Comparison of ENCODE assay signal across 18 cellular contexts in genomic region chr17:6588165-6588564, GRCh38. TPM values are rescaled to one million over a fixed set of nuclear protein-coding genes. Genes with fewer than 3 reads are reported as not detected.
DNase-seq lines count a peak whose midpoint lies in the region; ATAC-seq and TF ChIP-seq lines count a peak whose summit lies in the region.
"Had no signal": no experiment of that assay in that cellular context is flagged by ENCODE, and none has a peak within 500 bp of the region (broad histone marks: within the 10 kb centered on the region; RNA-seq: fewer than 3 reads in every experiment).

No MANE protein-coding gene starts in this region.

- H2BK120ac ChIP-seq in IMR-90 (ENCODE audit: low read depth, low read length) (no peak overlapping the region), neuronal stem cell (ENCODE audit: low read depth, low read length) (no peak overlapping the region)

- H3K23ac ChIP-seq in IMR-90 (ENCODE audit: low read depth, low read length) (no peak overlapping the region), neuronal stem cell (ENCODE audit: low read depth, low read length, poor library complexity) (no peak overlapping the region)

- H3K4me1 Mint-ChIP-seq in MCF 10A (ENCODE audit: insufficient read depth, unreplicated experiment), result peaks cover 21% of the 10 kb centered on the region
- H3K4me1 Mint-ChIP-seq in dendritic cell treated with granulocyte-macrophage colony-stimulating factor and Interleukin-4, amounts not matched to agents 40 ng/mL and 50 ng/mL, for 4 days (ENCODE audit: low read depth), result peaks cover 29% of the 10 kb centered on the region
- H3K4me1 Mint-ChIP-seq: B cell had no signal

- H4K20me1 ChIP-seq in IMR-90 (ENCODE audit: insufficient read depth, low read length), result peaks cover 4% of the 10 kb centered on the region; the same call in 1 of the 2 replicates
- H4K20me1 ChIP-seq: BLaER1 treated with 17β-estradiol and CSF1 and Interleukin-3, amounts not matched to agents 10 nM and 100 nM had no signal

- H2AK5ac ChIP-seq in IMR-90 (ENCODE audit: low read depth, low read length), result no peak overlapping the region
- no peak overlapping the region for H2AK5ac ChIP-seq in neuronal stem cell (ENCODE audit: low read depth, low read length)

- CTCF ChIA-PET in MCF 10A (lab: Yijun Ruan, JAX), result interaction anchor here (1.6 kb wide), 1 partner anchor 10 kb away, joined by 4 read pairs; no protein-coding TSS in a partner anchor
- CTCF ChIA-PET in IMR-90 (lab: Yijun Ruan, JAX), result interaction anchor here (0.9 kb wide), 1 partner anchor 115 kb away, joined by 3 read pairs; no protein-coding TSS in a partner anchor

- H3K56ac ChIP-seq in IMR-90 (ENCODE audit: extremely low read depth, insufficient read depth, low read length), result no peak overlapping the region

- TF ChIP-seq CTCF in MCF 10A (IDR thresholded peaks at IDR 0.05; ENCODE audit: unreplicated experiment), result no peak
- no peak for TF ChIP-seq CTCF in breast epithelium (IDR thresholded peaks at IDR 0.05)
- no peak for TF ChIP-seq CTCF in IMR-90 (conservative IDR thresholded peaks at IDR 0.05; ENCODE audit: low read depth, low read length)

- H3K27ac ChIP-seq in breast epithelium (no peak overlapping the region), IMR-90 (ENCODE audit: insufficient read depth, low read length) (no peak overlapping the region), neuronal stem cell (replicated peaks; ENCODE audit: low read length) (no peak overlapping the region)
- H3K27ac ChIP-seq: 22Rv1; BLaER1 treated with 17β-estradiol and CSF1 and Interleukin-3, amounts not matched to agents 10 nM and 100 nM; C4-2B had no signal

- H3K4me2 ChIP-seq in IMR-90 (ENCODE audit: low read depth, low read length) (no peak overlapping the region), neuronal stem cell (ENCODE audit: insufficient read depth, low read length, poor library complexity, severe bottlenecking) (no peak overlapping the region)
- H3K4me2 ChIP-seq: A549; BLaER1 treated with 17β-estradiol and CSF1 and Interleukin-3, amounts not matched to agents 10 nM and 100 nM had no signal

- H3K36me3 ChIP-seq in breast epithelium (peaks cover 10% of the 10 kb centered on the region), IMR-90 (ENCODE audit: control insufficient read depth, insufficient read depth, low read length) (peaks cover 39% of the 10 kb centered on the region), neuronal stem cell (replicated peaks in 1 of 2; ENCODE audit: control insufficient read depth in 2 of 2, insufficient read depth in 2 of 2, low read length in 2 of 2) (peaks cover 42 to 100% of the 10 kb centered on the region in 2 donors)

- peak overlapping the region; percentile 37 for H3K27ac Mint-ChIP-seq in MCF 10A (ENCODE audit: low read depth, unreplicated experiment)
- H3K27ac Mint-ChIP-seq in dendritic cell treated with granulocyte-macrophage colony-stimulating factor and Interleukin-4, amounts not matched to agents 40 ng/mL and 50 ng/mL, for 4 days, result peak overlapping the region; percentile 29
- H3K27ac Mint-ChIP-seq: B cell; CD4-positive, alpha-beta T cell; CD8-positive, alpha-beta T cell had no signal

- no peak overlapping the region for H2AK9ac ChIP-seq in IMR-90 (replicated peaks; ENCODE audit: low read depth, low read length, poor library complexity)

- BruUV-seq in MCF 10A (replicated peaks; lab: Mats Ljungman, UMichigan) (no TSS peak), IMR-90 (replicated peaks; lab: Mats Ljungman, UMichigan) (no TSS peak)

- no peak overlapping the region for H2BK12ac ChIP-seq in neuronal stem cell (ENCODE audit: low read length)

- H3K4me1 ChIP-seq in breast epithelium (no peaks in the 10 kb centered on the region), IMR-90 (ENCODE audit: control insufficient read depth, insufficient read depth, low read length) (peaks cover 6% of the 10 kb centered on the region), neuronal stem cell (ENCODE audit: control insufficient read depth in 2 of 2, insufficient read depth in 1 of 2, low read depth in 1 of 2, low read length in 2 of 2) (no peaks in the 10 kb centered on the region)
- H3K4me1 ChIP-seq: BLaER1 treated with 17β-estradiol and CSF1 and Interleukin-3, amounts not matched to agents 10 nM and 100 nM had no signal

- peaks cover 6% of the 10 kb centered on the region for H3K9me1 ChIP-seq in IMR-90 (ENCODE audit: insufficient read depth, low read length)

- dilution Hi-C loops in IMR-90 (cut with HindIII; ENCODE audit: low sequenced_read_pairs, unreplicated experiment), result no loop called here

- H2BK15ac ChIP-seq in IMR-90 (ENCODE audit: low read depth, low read length), result no peak overlapping the region
- no peak overlapping the region for H2BK15ac ChIP-seq in neuronal stem cell (ENCODE audit: low read length)

- H3K18ac ChIP-seq in IMR-90 (ENCODE audit: low read depth, low read length), result no peak overlapping the region
- H3K18ac ChIP-seq in neuronal stem cell (ENCODE audit: low read length), result no peak overlapping the region

- H3K9ac ChIP-seq in IMR-90 (ENCODE audit: low read depth, low read length) (no peak overlapping the region), neuronal stem cell (ENCODE audit: low read depth, low read length, poor library complexity) (no peak overlapping the region)
- H3K9ac ChIP-seq: BLaER1 treated with 17β-estradiol and CSF1 and Interleukin-3, amounts not matched to agents 10 nM and 100 nM had no signal

- peaks cover 22% of the 10 kb centered on the region for H3K9me3 Mint-ChIP-seq in MCF 10A (ENCODE audit: unreplicated experiment)
- peaks cover 33% of the 10 kb centered on the region for H3K9me3 Mint-ChIP-seq in dendritic cell treated with granulocyte-macrophage colony-stimulating factor and Interleukin-4, amounts not matched to agents 40 ng/mL and 50 ng/mL, for 4 days
- H3K9me3 Mint-ChIP-seq: CD4-positive, alpha-beta T cell had no signal

- H3K9me3 ChIP-seq in breast epithelium (no peaks in the 10 kb centered on the region), IMR-90 (ENCODE audit: control insufficient read depth, insufficient read depth, low read length) (peaks cover 3% of the 10 kb centered on the region), neuronal stem cell (replicated peaks in 1 of 2; ENCODE audit: control insufficient read depth in 2 of 2, insufficient read depth in 1 of 2, low read depth in 1 of 2, low read length in 2 of 2) (peaks cover 5 to 36% of the 10 kb centered on the region in 2 donors)
- H3K9me3 ChIP-seq: Caco-2 had no signal

- H3K27me3 Mint-ChIP-seq in MCF 10A (ENCODE audit: insufficient read depth, unreplicated experiment), result no peaks in the 10 kb centered on the region
- no peaks in the 10 kb centered on the region for H3K27me3 Mint-ChIP-seq in dendritic cell treated with granulocyte-macrophage colony-stimulating factor and Interleukin-4, amounts not matched to agents 40 ng/mL and 50 ng/mL, for 4 days
- H3K27me3 Mint-ChIP-seq: B cell; CD4-positive, alpha-beta T cell had no signal

- TF ChIP-seq RAD21 in IMR-90 (IDR thresholded peaks at IDR 0.05; ENCODE audit: low read length), result no peak

- no peak overlapping the region for H3K14ac ChIP-seq in IMR-90 (replicated peaks; ENCODE audit: low read depth, low read length)
- H3K14ac ChIP-seq in neuronal stem cell (ENCODE audit: low read length), result no peak overlapping the region

- TF ChIP-seq POLR2A in breast epithelium (IDR thresholded peaks at IDR 0.05) (no peak), IMR-90 (IDR thresholded peaks at IDR 0.05; ENCODE audit: low read depth, low read length) (no peak)

- H3K36me3 Mint-ChIP-seq in MCF 10A (ENCODE audit: insufficient read depth, unreplicated experiment), result peaks cover 86% of the 10 kb centered on the region
- H3K36me3 Mint-ChIP-seq in dendritic cell treated with granulocyte-macrophage colony-stimulating factor and Interleukin-4, amounts not matched to agents 40 ng/mL and 50 ng/mL, for 4 days (ENCODE audit: low read depth), result peaks cover 97% of the 10 kb centered on the region

- H2AFZ ChIP-seq in IMR-90 (replicated peaks; ENCODE audit: low read length, poor library complexity) (no peak overlapping the region), neuronal stem cell (ENCODE audit: low read length) (no peak overlapping the region)

- in situ Hi-C loops in IMR-90 (cut with MboI; ENCODE audit: low sequenced_read_pairs), result no loop called here

- H3K4ac ChIP-seq in IMR-90 (ENCODE audit: low read depth, low read length) (no peak overlapping the region), neuronal stem cell (ENCODE audit: low read length) (no peak overlapping the region)

- H3K4me3 ChIP-seq in breast epithelium (no peak overlapping the region), IMR-90 (ENCODE audit: insufficient read depth, low read depth, low read length) (no peak overlapping the region), neuronal stem cell (ENCODE audit: low read length in 2 of 2) (no peak overlapping the region)
- H3K4me3 ChIP-seq: A549; BLaER1 treated with 17β-estradiol and CSF1 and Interleukin-3, amounts not matched to agents 10 nM and 100 nM had no signal

- intact Hi-C loops in MCF 10A (cut with micrococcal nuclease) (no loop called here), breast epithelium (cut with DNase I; ENCODE audit: low total_unique reads) (loop anchor here (2.0 kb wide), 1 partner anchor 55 kb away; no protein-coding TSS in a partner anchor), IMR-90 (cut with micrococcal nuclease) (no loop called here)
- intact Hi-C loops in dendritic cell treated with granulocyte-macrophage colony-stimulating factor and Interleukin-4, amounts not matched to agents 40 ng/mL and 50 ng/mL, for 4 days (cut with micrococcal nuclease), result no loop called here

- H4K91ac ChIP-seq in IMR-90 (ENCODE audit: insufficient read depth, low read depth, low read length), result no peak overlapping the region
- no peak overlapping the region for H4K91ac ChIP-seq in neuronal stem cell (ENCODE audit: low read depth, low read length, poor library complexity)

- no peak overlapping the region for H4K5ac ChIP-seq in IMR-90 (ENCODE audit: low read depth, low read length)

- H3K79me1 ChIP-seq in IMR-90 (ENCODE audit: low read depth in 1 of 2, low read length in 2 of 2) (peaks cover 12 to 14% of the 10 kb centered on the region in 2 experiments), neuronal stem cell (ENCODE audit: low read depth, low read length) (no peaks in the 10 kb centered on the region)

- no peak overlapping the region for H2BK20ac ChIP-seq in IMR-90 (ENCODE audit: low read depth, low read length)

- POLR2A ChIA-PET in MCF 10A (lab: Yijun Ruan, JAX), result interaction anchor here (0.6 to 4.7 kb wide), 5 partner anchors 10 to 55 kb away, joined by 3 to 38 read pairs (median 4); no protein-coding TSS in a partner anchor
- POLR2A ChIA-PET in IMR-90 (lab: Charles Lee; ENCODE audit: unreplicated experiment), result no interaction called here

- DNase-seq in MCF 10A (ENCODE audit: unreplicated experiment) (no peak), breast epithelium (ENCODE audit: low spot score in 2 of 2) (no peak), IMR-90 (no peak), neuronal stem cell (ENCODE audit: low spot score) (no peak)
- DNase-seq: AML-193; Caco-2; Calu3; CD4-positive, alpha-beta T cell; CD8-positive, alpha-beta T cell; DMS79 treated with DMSO at 0.1 percent for 48 hours; GF-D8 had no signal

- H4K8ac ChIP-seq in IMR-90 (ENCODE audit: low read depth in 2 of 2, low read length in 2 of 2) (no peak overlapping the region), neuronal stem cell (ENCODE audit: low read depth, low read length) (no peak overlapping the region)

- WGBS in IMR-90 (ENCODE audit: extremely low coverage in 2 of 2, insufficient read length in 1 of 2), 2 experiments, result no CpG with 5 or more reads among the region's 5 CpGs
- WGBS in neuronal stem cell (ENCODE audit: extremely low coverage in 2 of 2, insufficient read length in 2 of 2, insufficient replicate concordance in 1 of 2), 2 donors, result no CpG with 5 or more reads among the region's 5 CpGs

- no peak for ATAC-seq in IMR-90 (ENCODE audit: low read depth)
- no peak for ATAC-seq in HG02588 (IDR thresholded peaks at IDR 0.05; ENCODE audit: unreplicated experiment)
- ATAC-seq: A549; CD8-positive, alpha-beta T cell had no signal

- H3K27me3 ChIP-seq in breast epithelium, result no peaks in the 10 kb centered on the region
- no peaks in the 10 kb centered on the region for H3K27me3 ChIP-seq in IMR-90 (ENCODE audit: control insufficient read depth, insufficient read depth, low read length)
- H3K27me3 ChIP-seq in neuronal stem cell (ENCODE audit: control insufficient read depth in 3 of 3, insufficient read depth in 3 of 3, low read depth in 1 of 3, low read length in 3 of 3), result no peaks in the 10 kb centered on the region
- H3K27me3 ChIP-seq: BLaER1 treated with 17β-estradiol and CSF1 and Interleukin-3, amounts not matched to agents 10 nM and 100 nM had no signal

- H2BK5ac ChIP-seq in IMR-90 (ENCODE audit: low read depth, low read length, poor library complexity, severe bottlenecking) (peak overlapping the region; percentile 22), neuronal stem cell (ENCODE audit: low read length) (no peak overlapping the region)

- no peak overlapping the region for H3K4me3 Mint-ChIP-seq in MCF 10A (ENCODE audit: unreplicated experiment)
- no peak overlapping the region for H3K4me3 Mint-ChIP-seq in dendritic cell treated with granulocyte-macrophage colony-stimulating factor and Interleukin-4, amounts not matched to agents 40 ng/mL and 50 ng/mL, for 4 days
- H3K4me3 Mint-ChIP-seq: B cell; CD4-positive, alpha-beta T cell; CD8-positive, alpha-beta T cell had no signal

RNA-seq across cellular contexts. Expression of gene PITPNM3, which starts 31.8 kb away (rescaled TPM):
- 22.8 and 30.6 TPM in 2 replicates for total RNA-seq in MCF 10A (2022)
- 1 to 10 TPM; 1.6 to 1.8 (median 1.6) TPM for total RNA-seq in breast epithelium
- 0.54 and 0.56 TPM in 2 replicates for total RNA-seq in IMR-90 (2012; rRNA removed)
- polyA plus RNA-seq in IMR-90 (2012; rRNA removed), result 1.7 and 2.0 TPM in 2 replicates
- polyA plus RNA-seq in IMR-90 (2012; cell fraction: cytosol; rRNA removed), result 0.64 and 1.1 TPM in 2 replicates
- 2.9 and 5.2 TPM in 2 replicates for polyA plus RNA-seq in IMR-90 (2012; cell fraction: nucleus; rRNA removed; ENCODE audit: low replicate concordance)
- 2.0 TPM for polyA plus RNA-seq in neuronal stem cell (2013, experiment 1 of 2)
- 2.0 TPM for polyA plus RNA-seq in neuronal stem cell (2013, experiment 2 of 2)

RNA-seq across cellular contexts. Expression of gene KIAA0753, which starts 52.3 kb away (rescaled TPM):
- total RNA-seq in MCF 10A (2022), result 22.8 and 25.3 TPM in 2 replicates
- total RNA-seq in breast epithelium, result 10 to 100 TPM; 10.1 to 26.5 (median 25.6) TPM
- 17.6 and 18.3 TPM in 2 replicates for total RNA-seq in IMR-90 (2012; rRNA removed)
- 6.8 and 10.2 TPM in 2 replicates for polyA plus RNA-seq in IMR-90 (2012; rRNA removed)
- polyA plus RNA-seq in IMR-90 (2012; cell fraction: cytosol; rRNA removed), result 1.7 and 3.5 TPM in 2 replicates
- 6.1 and 34.4 TPM in 2 replicates for polyA plus RNA-seq in IMR-90 (2012; cell fraction: nucleus; rRNA removed; ENCODE audit: low replicate concordance)
- 14.1 TPM for polyA plus RNA-seq in neuronal stem cell (2013, experiment 1 of 2)
- 14.9 TPM for polyA plus RNA-seq in neuronal stem cell (2013, experiment 2 of 2)

RNA-seq across cellular contexts. Expression of gene TXNDC17, which starts 52.7 kb away (rescaled TPM):
- total RNA-seq in MCF 10A (2022), result 137 and 146 TPM in 2 replicates
- 100 to 1,000 TPM; 125 to 145 (median 134) TPM for total RNA-seq in breast epithelium
- 45.0 and 174 TPM in 2 replicates for total RNA-seq in IMR-90 (2012; rRNA removed)
- 494 and 518 TPM in 2 replicates for polyA plus RNA-seq in IMR-90 (2012; rRNA removed)
- polyA plus RNA-seq in IMR-90 (2012; cell fraction: cytosol; rRNA removed), result 496 and 532 TPM in 2 replicates
- 127 and 204 TPM in 2 replicates for polyA plus RNA-seq in IMR-90 (2012; cell fraction: nucleus; rRNA removed; ENCODE audit: low replicate concordance)
- 130 TPM for polyA plus RNA-seq in neuronal stem cell (2013, experiment 1 of 2)
- polyA plus RNA-seq in neuronal stem cell (2013, experiment 2 of 2), result 139 TPM
